9 cellular contexts compared by ENCODE assay signal in genomic region chr12:57770734-57771133, GRCh38. TPM values are rescaled to one million over a fixed set of nuclear protein-coding genes. Genes with fewer than 3 reads are reported as not detected.
A peak's percentile ranks its signal among the peaks of the same experiment; 100 is the strongest.
DNase-seq lines count a peak whose midpoint lies in the region; ATAC-seq and TF ChIP-seq lines count a peak whose summit lies in the region.
"Had no signal": no experiment of that assay in that cellular context is flagged by ENCODE, and none has a peak within 500 bp of the region (broad histone marks: within the 10 kb centered on the region; RNA-seq: fewer than 3 reads in every experiment).

No MANE protein-coding gene starts in this region.

- H3K4me1 ChIP-seq in HUES64 (ENCODE audit: insufficient read depth, low read length), result peaks cover 17% of the 10 kb centered on the region

- H3K4me3 ChIP-seq in HUES64 (ENCODE audit: low read length) (peak overlapping the region; percentile 76; the same call in 1 of the 2 replicates), lower leg skin (ENCODE audit: low read depth, poor library complexity, severe bottlenecking) (no peak overlapping the region)

- CTCF ChIA-PET in CD4-positive, alpha-beta T cell (lab: Charles Lee), result interaction anchor here (0.8 to 2.3 kb wide), 2 partner anchors 12 to 14 kb away, joined by 3 to 9 read pairs; no protein-coding TSS in a partner anchor

- peaks cover 25% of the 10 kb centered on the region for H3K4me1 Mint-ChIP-seq in CD4-positive, alpha-beta T cell (ENCODE audit: low read depth)
- peaks cover 46% of the 10 kb centered on the region for H3K4me1 Mint-ChIP-seq in activated T-helper 1 cell treated with anti-CD3 and anti-CD28 coated beads, Interleukin-12 subunit alpha, Interleukin-12 subunit beta, Interleukin-2, Interleukin-4 antibody, amounts not matched to agents 30 ng/mL and 10 ng/mL and 1 ng/mL, durations not matched to agents 14 hours and 24 hours and 36 hours (ENCODE audit: low read depth)

- no peak for ATAC-seq in CD4-positive, alpha-beta T cell (ENCODE audit: poor library complexity)
- no peak for ATAC-seq in HG03135 (IDR thresholded peaks at IDR 0.05; ENCODE audit: unreplicated experiment)

- H3K27me3 Mint-ChIP-seq in CD4-positive, alpha-beta T cell, result peaks cover 9% of the 10 kb centered on the region
- peaks cover 5% of the 10 kb centered on the region for H3K27me3 Mint-ChIP-seq in activated T-helper 1 cell treated with anti-CD3 and anti-CD28 coated beads, Interleukin-12 subunit alpha, Interleukin-12 subunit beta, Interleukin-2, Interleukin-4 antibody, amounts not matched to agents 30 ng/mL and 10 ng/mL and 1 ng/mL, durations not matched to agents 14 hours and 24 hours and 36 hours (ENCODE audit: insufficient read depth)

- TF ChIP-seq POLR2A in lower leg skin (IDR thresholded peaks at IDR 0.05), result no peak

- intact Hi-C loops in CD4-positive, alpha-beta T cell (cut with DNase I, micrococcal nuclease), result loop anchor here (1.0 to 5.0 kb wide), 3 partner anchors 14 to 77 kb away; partner anchors contain the start of gene CTDSP2 (in 1 of the 2)
- intact Hi-C loops in activated T-helper 1 cell treated with anti-CD3 and anti-CD28 coated beads, Interleukin-12 subunit alpha, Interleukin-12 subunit beta, Interleukin-2, Interleukin-4 antibody, amounts not matched to agents 30 ng/mL and 10 ng/mL and 1 ng/mL, durations not matched to agents 14 hours and 24 hours and 36 hours (cut with micrococcal nuclease), result loop anchor here (5.0 kb wide), 1 partner anchor 1827 kb away; the partner anchor contains the start of gene SLC16A7
- intact Hi-C loops in lower leg skin (cut with DNase I; ENCODE audit: low total_unique reads), result no loop called here

- POLR2A ChIA-PET in CD4-positive, alpha-beta T cell (lab: Charles Lee), result no interaction called here

- H3K36me3 ChIP-seq in HUES64 (ENCODE audit: insufficient read depth, low read length), result peaks cover 33% of the 10 kb centered on the region

- 91% methylated on average over 4 of the region's 4 CpGs for WGBS in HUES64
- WGBS in lower leg skin, 2 donors, result 89 to 94% methylated on average over 4 of the region's 4 CpGs

- DNase-seq in CD4-positive, alpha-beta T cell, result no peak
- no peak for DNase-seq in activated T-helper 1 cell treated with anti-CD3 and anti-CD28 coated beads, Interleukin-12 subunit alpha, Interleukin-12 subunit beta, Interleukin-2, Interleukin-4 antibody, amounts not matched to agents 30 ng/mL and 10 ng/mL and 1 ng/mL, durations not matched to agents 14 hours and 24 hours and 36 hours (ENCODE audit: low spot score)
- DNase-seq in mesenteric fat pad (ENCODE audit: low spot score) (peak; percentile 20), lower leg skin (ENCODE audit: low spot score in 2 of 2) (no peak), foreskin melanocyte (no peak)
- DNase-seq in activated CD4-positive, CD25-positive, alpha-beta regulatory T cell treated with anti-CD3 and anti-CD28 coated beads, Interleukin-2, amount 50 U/mL, for 72 hours, result no peak
- DNase-seq: NCI-H446 treated with DMSO at 0.1 percent for 48 hours had no signal

- no peak overlapping the region for H3K4me3 Mint-ChIP-seq in CD4-positive, alpha-beta T cell
- peak overlapping the region; percentile 93 for H3K4me3 Mint-ChIP-seq in activated T-helper 1 cell treated with anti-CD3 and anti-CD28 coated beads, Interleukin-12 subunit alpha, Interleukin-12 subunit beta, Interleukin-2, Interleukin-4 antibody, amounts not matched to agents 30 ng/mL and 10 ng/mL and 1 ng/mL, durations not matched to agents 14 hours and 24 hours and 36 hours

- H3K9ac ChIP-seq in HUES64 (ENCODE audit: low read depth, low read length), result no peak overlapping the region

- H3K27ac ChIP-seq in CD4-positive, alpha-beta T cell (ENCODE audit: low read depth, low read length), result no peak overlapping the region
- H3K27ac ChIP-seq in HUES64 (ENCODE audit: low read depth, low read length), result no peak overlapping the region

- no peak for TF ChIP-seq CTCF in CD4-positive, alpha-beta T cell (IDR thresholded peaks at IDR 0.05)
- no peak for TF ChIP-seq CTCF in lower leg skin (IDR thresholded peaks at IDR 0.05)

- peak overlapping the region; percentile 93 for H3K27ac Mint-ChIP-seq in CD4-positive, alpha-beta T cell
- peak overlapping the region; percentile 99 for H3K27ac Mint-ChIP-seq in activated T-helper 1 cell treated with anti-CD3 and anti-CD28 coated beads, Interleukin-12 subunit alpha, Interleukin-12 subunit beta, Interleukin-2, Interleukin-4 antibody, amounts not matched to agents 30 ng/mL and 10 ng/mL and 1 ng/mL, durations not matched to agents 14 hours and 24 hours and 36 hours

- no peaks in the 10 kb centered on the region for H3K9me3 ChIP-seq in CD4-positive, alpha-beta T cell (ENCODE audit: control insufficient read depth, low read length)
- H3K9me3 ChIP-seq in HUES64 (ENCODE audit: insufficient read depth, low read depth, low read length), result no peaks in the 10 kb centered on the region

- H3K36me3 Mint-ChIP-seq in CD4-positive, alpha-beta T cell (ENCODE audit: low read depth), result peaks cover 23% of the 10 kb centered on the region
- peaks cover 35% of the 10 kb centered on the region for H3K36me3 Mint-ChIP-seq in activated T-helper 1 cell treated with anti-CD3 and anti-CD28 coated beads, Interleukin-12 subunit alpha, Interleukin-12 subunit beta, Interleukin-2, Interleukin-4 antibody, amounts not matched to agents 30 ng/mL and 10 ng/mL and 1 ng/mL, durations not matched to agents 14 hours and 24 hours and 36 hours (ENCODE audit: low read depth)

- H3K27me3 ChIP-seq in CD4-positive, alpha-beta T cell (ENCODE audit: control insufficient read depth, insufficient read depth, low read length), result peaks cover 20% of the 10 kb centered on the region
- H3K27me3 ChIP-seq in HUES64 (ENCODE audit: insufficient read depth, low read length), result peaks cover 32% of the 10 kb centered on the region

- H3K9me3 Mint-ChIP-seq in CD4-positive, alpha-beta T cell, result no peaks in the 10 kb centered on the region
- no peaks in the 10 kb centered on the region for H3K9me3 Mint-ChIP-seq in activated T-helper 1 cell treated with anti-CD3 and anti-CD28 coated beads, Interleukin-12 subunit alpha, Interleukin-12 subunit beta, Interleukin-2, Interleukin-4 antibody, amounts not matched to agents 30 ng/mL and 10 ng/mL and 1 ng/mL, durations not matched to agents 14 hours and 24 hours and 36 hours

RNA-seq across cellular contexts. Expression of gene METTL1, which starts 1.2 kb away (rescaled TPM):
- total RNA-seq in CD4-positive, alpha-beta T cell, result 10 to 100 TPM in 1 of 2 experiments, 1 to 10 TPM in 1; 9.3 to 12.0 TPM
- polyA plus RNA-seq in HUES64 (2013, experiment 1 of 2), result 42.8 TPM
- 36.9 TPM for polyA plus RNA-seq in HUES64 (2013, experiment 2 of 2)
- 89.7 and 90.0 TPM in 2 replicates for total RNA-seq in activated T-helper 1 cell treated with anti-CD3 and anti-CD28 coated beads, Interleukin-12 subunit alpha, Interleukin-12 subunit beta, Interleukin-2, Interleukin-4 antibody, amounts not matched to agents 30 ng/mL and 10 ng/mL and 1 ng/mL, durations not matched to agents 14 hours and 24 hours and 36 hours
- total RNA-seq in mesenteric fat pad, result 32.8 TPM
- 10 to 100 TPM in 3 of 4 donors, 1 to 10 TPM in 1; 5.9 to 13.5 (median 11.0) TPM for total RNA-seq in lower leg skin

RNA-seq across cellular contexts. Expression of gene EEF1AKMT3, which starts 1.7 kb away (rescaled TPM):
- total RNA-seq in CD4-positive, alpha-beta T cell, result 1 to 10 TPM; 1.1 to 1.4 TPM
- polyA plus RNA-seq in HUES64 (2013, experiment 1 of 2), result 1.4 TPM
- polyA plus RNA-seq in HUES64 (2013, experiment 2 of 2), result 3.7 TPM
- total RNA-seq in activated T-helper 1 cell treated with anti-CD3 and anti-CD28 coated beads, Interleukin-12 subunit alpha, Interleukin-12 subunit beta, Interleukin-2, Interleukin-4 antibody, amounts not matched to agents 30 ng/mL and 10 ng/mL and 1 ng/mL, durations not matched to agents 14 hours and 24 hours and 36 hours, result 4.5 and 5.4 TPM in 2 replicates
- total RNA-seq in mesenteric fat pad, result 7.2 TPM
- 10 to 100 TPM in 2 of 4 donors, 1 to 10 TPM in 2; 6.3 to 13.2 (median 9.9) TPM for total RNA-seq in lower leg skin

RNA-seq across cellular contexts. Expression of gene CYP27B1, which starts 3.9 kb away (rescaled TPM):
- total RNA-seq in CD4-positive, alpha-beta T cell, result 1 to 10 TPM; 1.0 to 1.4 TPM
- polyA plus RNA-seq in HUES64 (2013, experiment 1 of 2), result 0.95 TPM
- 1.2 TPM for polyA plus RNA-seq in HUES64 (2013, experiment 2 of 2)
- total RNA-seq in activated T-helper 1 cell treated with anti-CD3 and anti-CD28 coated beads, Interleukin-12 subunit alpha, Interleukin-12 subunit beta, Interleukin-2, Interleukin-4 antibody, amounts not matched to agents 30 ng/mL and 10 ng/mL and 1 ng/mL, durations not matched to agents 14 hours and 24 hours and 36 hours, result 9.0 and 9.9 TPM in 2 replicates
- total RNA-seq in mesenteric fat pad (1.8 TPM), lower leg skin (1 to 10 TPM in 3 of 4 donors, under 1 TPM in 1; 0.72 to 6.4 (median 1.7) TPM)

RNA-seq across cellular contexts. Expression of gene TSFM, which starts 11.9 kb away (rescaled TPM):
- 10 to 100 TPM; 25.8 to 26.9 TPM for total RNA-seq in CD4-positive, alpha-beta T cell
- polyA plus RNA-seq in HUES64 (2013, experiment 1 of 2), result 30.4 TPM
- polyA plus RNA-seq in HUES64 (2013, experiment 2 of 2), result 31.9 TPM
- total RNA-seq in activated T-helper 1 cell treated with anti-CD3 and anti-CD28 coated beads, Interleukin-12 subunit alpha, Interleukin-12 subunit beta, Interleukin-2, Interleukin-4 antibody, amounts not matched to agents 30 ng/mL and 10 ng/mL and 1 ng/mL, durations not matched to agents 14 hours and 24 hours and 36 hours, result 63.5 and 68.6 TPM in 2 replicates
- 32.7 TPM for total RNA-seq in mesenteric fat pad
- total RNA-seq in lower leg skin, result 10 to 100 TPM; 29.6 to 41.6 (median 34.5) TPM

RNA-seq across cellular contexts. Expression of gene MARCHF9, which starts 15.8 kb away (rescaled TPM):
- 10 to 100 TPM; 39.9 to 40.8 TPM for total RNA-seq in CD4-positive, alpha-beta T cell
- 3.7 TPM for polyA plus RNA-seq in HUES64 (2013, experiment 1 of 2)
- 4.6 TPM for polyA plus RNA-seq in HUES64 (2013, experiment 2 of 2)
- 21.2 and 21.8 TPM in 2 replicates for total RNA-seq in activated T-helper 1 cell treated with anti-CD3 and anti-CD28 coated beads, Interleukin-12 subunit alpha, Interleukin-12 subunit beta, Interleukin-2, Interleukin-4 antibody, amounts not matched to agents 30 ng/mL and 10 ng/mL and 1 ng/mL, durations not matched to agents 14 hours and 24 hours and 36 hours
- total RNA-seq in mesenteric fat pad (11.3 TPM), lower leg skin (10 to 100 TPM; 10.6 to 16.6 (median 12.8) TPM)
